8 cellular contexts compared by ENCODE assay signal in genomic region chr11:108221401-108221800, GRCh38. TPM values are rescaled to one million over a fixed set of nuclear protein-coding genes. Genes with fewer than 3 reads are reported as not detected.
A peak's percentile ranks its signal among the peaks of the same experiment; 100 is the strongest.
DNase-seq lines count a peak whose midpoint lies in the region; ATAC-seq and TF ChIP-seq lines count a peak whose summit lies in the region.

No MANE protein-coding gene starts in this region.

- H3F3A ChIP-seq in PC-9 (ENCODE audit: insufficient read depth, low read depth) = peaks cover 17% of the 10 kb centered on the region

- H4K20me1 ChIP-seq in PC-9 (ENCODE audit: insufficient read depth) = no peaks in the 10 kb centered on the region

- H3K4me3 ChIP-seq in GM12865 (ENCODE audit: low read depth, low read length) = peak overlapping the region; percentile 96
- peak overlapping the region; percentile 97 for H3K4me3 ChIP-seq in PC-9
- peak overlapping the region; percentile 59 to 92 (median 88) for H3K4me3 ChIP-seq in gastrocnemius medialis

- ATAC-seq in foreskin keratinocyte (no peak), gastrocnemius medialis (no peak), HG02642 (IDR thresholded peaks at IDR 0.05; ENCODE audit: poor library complexity, unreplicated experiment) (no peak), GM21723 (IDR thresholded peaks at IDR 0.05; ENCODE audit: unreplicated experiment) (no peak)

- H3K4me1 ChIP-seq in PC-9 (replicated peaks; ENCODE audit: insufficient read depth) = peaks cover 36% of the 10 kb centered on the region
- peaks cover 5% of the 10 kb centered on the region for H3K4me1 ChIP-seq in foreskin keratinocyte
- peaks cover 27 to 49% of the 10 kb centered on the region in 2 donors for H3K4me1 ChIP-seq in gastrocnemius medialis

- peaks cover 88% of the 10 kb centered on the region for H3K79me2 ChIP-seq in PC-9 (ENCODE audit: low read depth)

- in situ Hi-C loops in gastrocnemius medialis (cut with MboI; ENCODE audit: low sequenced_read_pairs in 4 of 4) = loop anchor here in 2 of 4 donors (5.0 to 10.0 kb wide), 3 partner anchors 97 to 246 kb away; partner anchors contain the start of genes ACAT1 (in 2 of the 2), C11orf65 (in 1 of the 2) and CUL5 (in 1 of the 2)

- TF ChIP-seq CTCF in GM12865 (IDR thresholded peaks at IDR 0.05; ENCODE audit: insufficient read depth, low read depth, low read length, missing control alignments) = no peak
- TF ChIP-seq CTCF in PC-9 (conservative IDR thresholded peaks at IDR 0.05) = no peak
- no peak for TF ChIP-seq CTCF in foreskin keratinocyte (conservative IDR thresholded peaks at IDR 0.05)
- TF ChIP-seq CTCF in gastrocnemius medialis (IDR thresholded peaks at IDR 0.05 in 4 of 5, conservative IDR thresholded peaks at IDR 0.05 in 1 of 5) = no peak
- TF ChIP-seq CTCF in GM10266 (IDR thresholded peaks at IDR 0.05; ENCODE audit: control insufficient read depth, insufficient read depth, low read depth, missing control alignments) = no peak

- H3K9me3 ChIP-seq in PC-9 (ENCODE audit: insufficient read depth, low read depth) (no peaks in the 10 kb centered on the region), gastrocnemius medialis (no peaks in the 10 kb centered on the region)

- peak overlapping the region; percentile 86 for H3K27ac ChIP-seq in PC-9
- H3K27ac ChIP-seq in foreskin keratinocyte = peak overlapping the region; percentile 91
- peak overlapping the region; percentile 86 to 99 (median 96) for H3K27ac ChIP-seq in gastrocnemius medialis

- H3K36me3 ChIP-seq in PC-9 (ENCODE audit: low read depth) (no peaks in the 10 kb centered on the region), gastrocnemius medialis (no peaks in the 10 kb centered on the region)

- peak overlapping the region; percentile 99 for H2AFZ ChIP-seq in PC-9

- H3K9me2 ChIP-seq in PC-9 (ENCODE audit: insufficient read depth) = no peaks in the 10 kb centered on the region

- POLR2A ChIA-PET in PC-9 (lab: Charles Lee; ENCODE audit: unreplicated experiment) = no interaction called here

- TF ChIP-seq POLR2A in gastrocnemius medialis (IDR thresholded peaks at IDR 0.05) = no peak

- intact Hi-C loops in PC-9 (cut with micrococcal nuclease; ENCODE audit: unreplicated experiment) = loop anchor here (2.0 to 5.0 kb wide), 2 partner anchors 246 to 371 kb away; partner anchors contain the start of genes C11orf65 and EXPH5
- intact Hi-C loops in gastrocnemius medialis (cut with DNase I; ENCODE audit: low total_unique reads) = loop anchor here (5.0 to 10.0 kb wide), 3 partner anchors 509 to 767 kb away; partner anchors contain the start of genes ALKBH8, CWF19L2 and SLN

- DNase-seq in GM12865 (ENCODE audit: low read depth) = no peak
- DNase-seq in PC-9 = no peak
- peak in 1 of 2 donors; percentile 15 for DNase-seq in foreskin keratinocyte
- no peak for DNase-seq in gastrocnemius medialis
- DNase-seq in stimulated activated CD4-positive, alpha-beta T cell treated with anti-CD3 and anti-CD28 coated beads, Interleukin-4, amount 100 ng/mL, for 4 hours = no peak
- no peak for DNase-seq in GM10266 (ENCODE audit: extremely low spot score)

- BruUV-seq in PC-9 (replicated peaks; lab: Mats Ljungman, UMichigan) = no TSS peak

- CTCF ChIA-PET in PC-9 (lab: Charles Lee) = no interaction called here

- peak overlapping the region; percentile 87 for H3K4me2 ChIP-seq in PC-9

- no peaks in the 10 kb centered on the region for H3K27me3 ChIP-seq in PC-9 (ENCODE audit: insufficient read depth, low read depth)
- H3K27me3 ChIP-seq in foreskin keratinocyte = no peaks in the 10 kb centered on the region
- no peaks in the 10 kb centered on the region for H3K27me3 ChIP-seq in gastrocnemius medialis

RNA-seq across cellular contexts. Expression of gene NPAT, which starts 1.0 kb away (rescaled TPM):
- total RNA-seq in PC-9 (2021) = 10.4 and 18.6 TPM in 2 replicates
- 13.8 and 14.8 TPM in 2 replicates for total RNA-seq in foreskin keratinocyte
- 2.2 and 2.5 TPM in 2 replicates for polyA plus RNA-seq in foreskin keratinocyte
- total RNA-seq in gastrocnemius medialis = 10 to 100 TPM in 1 of 4 donors, 1 to 10 TPM in 3; 5.4 to 10.6 (median 7.5) TPM

RNA-seq across cellular contexts. Expression of gene ATM, which starts 1.5 kb away (rescaled TPM):
- total RNA-seq in PC-9 (2021) (36.3 and 40.8 TPM in 2 replicates), foreskin keratinocyte (21.9 and 24.1 TPM in 2 replicates), gastrocnemius medialis (10 to 100 TPM in 3 of 4 donors, 1 to 10 TPM in 1; 9.3 to 21.6 (median 15.9) TPM)
- 4.9 and 6.5 TPM in 2 replicates for polyA plus RNA-seq in foreskin keratinocyte
